In the genomic region with DNA sequence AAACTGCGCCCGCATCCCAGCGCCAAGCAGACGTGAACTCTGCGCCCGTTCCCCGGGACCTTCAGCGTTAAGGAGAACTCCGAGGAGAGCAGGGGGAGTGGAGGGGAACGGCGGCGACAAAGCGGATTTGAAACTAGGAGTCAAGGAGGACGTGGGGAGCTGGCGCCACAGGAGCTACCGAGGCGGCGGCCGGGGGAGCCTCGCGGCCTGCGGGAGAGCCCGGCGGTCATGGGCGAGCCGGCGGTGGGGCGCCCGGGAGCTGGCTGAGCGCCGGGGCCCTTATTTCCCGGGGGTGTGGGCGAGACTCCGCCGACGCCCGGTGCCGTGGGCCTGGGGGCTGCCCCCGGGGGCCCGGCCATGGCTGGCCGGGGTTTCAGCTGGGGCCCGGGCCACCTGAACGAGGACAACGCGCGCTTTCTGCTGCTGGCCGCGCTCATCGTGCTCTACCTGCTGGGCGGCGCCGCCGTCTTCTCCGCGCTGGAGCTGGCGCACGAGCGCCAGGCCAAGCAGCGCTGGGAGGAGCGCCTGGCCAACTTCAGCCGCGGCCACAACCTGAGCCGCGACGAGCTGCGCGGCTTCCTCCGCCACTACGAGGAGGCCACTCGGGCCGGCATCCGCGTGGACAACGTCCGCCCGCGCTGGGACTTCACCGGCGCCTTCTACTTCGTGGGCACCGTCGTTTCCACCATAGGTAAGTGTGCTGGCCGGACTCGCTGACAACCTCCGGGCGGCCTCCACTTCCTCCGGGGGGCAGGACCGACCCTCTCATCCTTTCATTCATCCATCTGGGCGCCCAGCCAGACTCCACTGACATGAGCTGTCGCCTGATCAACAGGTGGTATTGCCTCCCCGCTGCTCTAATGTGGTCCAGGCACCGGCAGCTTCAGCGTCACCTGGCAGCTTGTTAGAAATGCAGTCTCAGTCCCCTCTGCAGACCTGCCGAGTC, we compare ENCODE assay signal across 9 cellular contexts. TPM values are rescaled to one million over a fixed set of nuclear protein-coding genes. Genes with fewer than 3 reads are reported as not detected.
DNase-seq lines count a peak whose midpoint lies in the region; ATAC-seq, FAIRE-seq and TF ChIP-seq lines count a peak whose summit lies in the region.
"Had no signal": no experiment of that assay in that cellular context is flagged by ENCODE, and none has a peak within 500 bp of the region (broad histone marks: within the 10 kb centered on the region; RNA-seq: fewer than 3 reads in every experiment).

A gene (plus strand): TSS at position 146 of the 946 bp plus-strand sequence. CDS start 212 bp downstream, at position 358.

- TF ChIP-seq POLR2A in GM12878 (IDR thresholded peaks at IDR 0.05; ENCODE audit: low read depth, low read length): no peak

- TF ChIP-seq CTCF in GM12878 (IDR thresholded peaks at IDR 0.05 in 2 of 3, conservative IDR thresholded peaks at IDR 0.05 in 1 of 3; ENCODE audit: control insufficient read depth in 2 of 3, extremely low read depth in 1 of 3, insufficient read depth in 1 of 3, low read depth in 3 of 3, low read length in 3 of 3) (no peak), keratinocyte (optimal IDR thresholded peaks at IDR 0.05 in 1 of 3, IDR thresholded peaks at IDR 0.05 in 1 of 3, conservative IDR thresholded peaks at IDR 0.05 in 1 of 3; ENCODE audit: extremely low read depth in 1 of 3, insufficient read depth in 2 of 3, low read length in 3 of 3) (no peak)

- 3% methylated on average over 92 of the region's 94 CpGs for WGBS in GM12878 (ENCODE audit: insufficient coverage, insufficient replicate concordance, low lambda C conversion rate, missing lambda C conversion rate)

- no peaks in the 10 kb centered on the region for H3K36me3 ChIP-seq in GM12878 (ENCODE audit: control insufficient read depth in 2 of 2, insufficient read depth in 2 of 2, low read length in 1 of 2)
- no peaks in the 10 kb centered on the region for H3K36me3 ChIP-seq in keratinocyte (ENCODE audit: control insufficient read depth in 2 of 2, extremely low read depth in 1 of 2, insufficient read depth in 2 of 2, low read length in 2 of 2)

- SMC1A ChIA-PET in GM12878 (lab: Charles Lee; ENCODE audit: uncharacterized antibody, unreplicated experiment): interaction anchor here (1.3 kb wide), 1 partner anchor 174 kb away, joined by 3 read pairs; no protein-coding TSS in a partner anchor

- H2AFZ ChIP-seq in GM12878 (ENCODE audit: control insufficient read depth, low read depth, low read length) (peak within 1 kb of the TSS; percentile 58), keratinocyte (ENCODE audit: control insufficient read depth, low read length) (no peak within 1 kb of the TSS)

- peaks cover 19 to 30% of the 10 kb centered on the region in 2 donors for H3K4me1 Mint-ChIP-seq in stimulated activated naive B cell treated with anti-CD40 and anti-IgM and Interleukin-4, amounts not matched to agents 10 μg/mL and 1 μg/mL and 100 μg/mL, for 72 hours

- H3K36me3 Mint-ChIP-seq in stimulated activated naive B cell treated with anti-CD40 and anti-IgM and Interleukin-4, amounts not matched to agents 10 μg/mL and 1 μg/mL and 100 μg/mL, for 72 hours: peaks cover 0 to 1% of the 10 kb centered on the region in 2 donors

- peak; percentile 22 for ATAC-seq in GM12878
- ATAC-seq in stimulated activated naive B cell treated with anti-CD40 and anti-IgM and Interleukin-4, amounts not matched to agents 10 μg/mL and 1 μg/mL and 100 μg/mL, for 72 hours (replicated peaks): peak; percentile 21 to 27

- no peak for TF ChIP-seq EP300 in GM12878 (IDR thresholded peaks at IDR 0.05; ENCODE audit: borderline replicate concordance in 1 of 2, control insufficient read depth in 1 of 2, low read depth in 2 of 2, low read length in 2 of 2)

- H4K20me1 ChIP-seq in GM12878 (ENCODE audit: control insufficient read depth, insufficient read depth): no peaks in the 10 kb centered on the region
- no peaks in the 10 kb centered on the region for H4K20me1 ChIP-seq in keratinocyte (ENCODE audit: control insufficient read depth, extremely low read depth, insufficient read depth, low read length)

- peak; percentile 56 for DNase-seq in DMS 273 (lab: John Stamatoyannopoulos, UW; ENCODE audit: unreplicated experiment)
- DNase-seq in DMS 273 treated with DMSO at 0.1 percent for 48 hours (lab: John Stamatoyannopoulos, UW): no peak
- peak; percentile 44 for DNase-seq in NCI-H510A (lab: John Stamatoyannopoulos, UW)
- DNase-seq in GM12878 (ENCODE audit: low read depth, low spot score): no peak
- no peak for DNase-seq in keratinocyte (ENCODE audit: low read depth, low spot score)
- no peak for DNase-seq in stimulated activated naive B cell treated with anti-CD40 and anti-IgM and Interleukin-4, amounts not matched to agents 10 μg/mL and 1 μg/mL and 100 μg/mL, for 72 hours
- no peak for DNase-seq in kidney glomerular epithelial cell (lab: John Stamatoyannopoulos, UW)
- DNase-seq in NCI-H2196 treated with DMSO at 0.1 percent for 48 hours (lab: John Stamatoyannopoulos, UW; ENCODE audit: unreplicated experiment): no peak

- no peaks in the 10 kb centered on the region for H3K9me1 ChIP-seq in keratinocyte (ENCODE audit: control insufficient read depth, extremely low read depth, insufficient read depth, low read length)

- no peak within 1 kb of the TSS for H3K9ac ChIP-seq in GM12878 (ENCODE audit: control insufficient read depth, insufficient read depth, low read length)
- H3K9ac ChIP-seq in keratinocyte (ENCODE audit: control insufficient read depth, extremely low read depth, insufficient read depth, low read length): no peak within 1 kb of the TSS

- POLR2A ChIA-PET in GM12878 (lab: Charles Lee): interaction anchor here (0.7 kb wide), 1 partner anchor 8 kb away, joined by 8 read pairs; no protein-coding TSS in a partner anchor

- H3K4me2 ChIP-seq in GM12878 (ENCODE audit: control insufficient read depth, insufficient read depth) (peak within 1 kb of the TSS; percentile 94), keratinocyte (ENCODE audit: control insufficient read depth, extremely low read depth, insufficient read depth, low read depth, low read length) (peak within 1 kb of the TSS; percentile 70)

- peaks cover 5 to 11% of the 10 kb centered on the region in 2 donors for H3K9me3 Mint-ChIP-seq in stimulated activated naive B cell treated with anti-CD40 and anti-IgM and Interleukin-4, amounts not matched to agents 10 μg/mL and 1 μg/mL and 100 μg/mL, for 72 hours

- in situ Hi-C loops in GM12878 (cut with MboI): no loop called here

- FAIRE-seq in GM12878 (lab: Jason Lieb, UNC) (no peak), keratinocyte (lab: Jason Lieb, UNC) (no peak)

- peaks cover 16% of the 10 kb centered on the region for H3K4me1 ChIP-seq in GM12878 (ENCODE audit: control insufficient read depth, insufficient read depth, low read length)
- H3K4me1 ChIP-seq in keratinocyte (ENCODE audit: control insufficient read depth, extremely low read depth, insufficient read depth, low read length): peaks cover 7% of the 10 kb centered on the region

- intact Hi-C loops in GM12878 (cut with micrococcal nuclease; ENCODE audit: unreplicated experiment): loop anchor here (2.0 kb wide), 1 partner anchor 89 kb away; no protein-coding TSS in a partner anchor

- dilution Hi-C loops in keratinocyte (cut with MboI; ENCODE audit: extremely low pct_ligation_motif_present, low sequenced_read_pairs): no loop called here

- H3K4me3 ChIP-seq in GM12878: peak within 1 kb of the TSS; percentile 65
- H3K4me3 ChIP-seq in keratinocyte (ENCODE audit: control insufficient read depth in 2 of 3, extremely low read depth in 1 of 3, insufficient read depth in 2 of 3, low read depth in 1 of 3, low read length in 3 of 3): peak within 1 kb of the TSS; percentile 36 to 58 (median 42)

- RAD21 ChIA-PET in GM12878 (lab: Charles Lee; ENCODE audit: unreplicated experiment): no interaction called here

- no peak within 1 kb of the TSS for H3K27ac ChIP-seq in GM12878 (ENCODE audit: control insufficient read depth, insufficient read depth)
- H3K27ac ChIP-seq in keratinocyte (ENCODE audit: control insufficient read depth, insufficient read depth, low read length): no peak within 1 kb of the TSS
- H3K27ac ChIP-seq: 22Rv1 had no signal

- TF ChIP-seq RAD21 in GM12878 (IDR thresholded peaks at IDR 0.05; ENCODE audit: insufficient read depth, low read depth, low read length): no peak

- H3K9me3 ChIP-seq in GM12878 (replicated peaks; ENCODE audit: control insufficient read depth, insufficient read depth, low read length) (peaks cover 3% of the 10 kb centered on the region; the same call in 2 of the 3 replicates), keratinocyte (ENCODE audit: control insufficient read depth, low read depth, low read length) (no peaks in the 10 kb centered on the region)

- H3K27ac Mint-ChIP-seq in stimulated activated naive B cell treated with anti-CD40 and anti-IgM and Interleukin-4, amounts not matched to agents 10 μg/mL and 1 μg/mL and 100 μg/mL, for 72 hours: peak within 1 kb of the TSS; percentile 66

- no peaks in the 10 kb centered on the region for H3K79me2 ChIP-seq in GM12878 (ENCODE audit: control insufficient read depth, insufficient read depth, low read length)
- no peaks in the 10 kb centered on the region for H3K79me2 ChIP-seq in keratinocyte (ENCODE audit: control insufficient read depth, insufficient read depth, low read length)

- CTCF ChIA-PET in GM12878 (lab: Yijun Ruan, JAX): interaction anchor here (0.6 kb wide), 1 partner anchor 123 kb away, joined by 3 read pairs; no protein-coding TSS in a partner anchor

- BruUV-seq in GM12878 (replicated peaks; lab: Mats Ljungman, UMichigan): no TSS peak

- H3K27me3 ChIP-seq in GM12878 (replicated peaks in 1 of 2; ENCODE audit: control insufficient read depth in 2 of 2, insufficient read depth in 2 of 2, low read length in 1 of 2) (peaks cover 19 to 30% of the 10 kb centered on the region in 2 experiments), keratinocyte (ENCODE audit: control insufficient read depth, extremely low read depth, insufficient read depth, low read length) (peaks cover 55% of the 10 kb centered on the region)

- peak within 1 kb of the TSS; percentile 79 to 88 for H3K4me3 Mint-ChIP-seq in stimulated activated naive B cell treated with anti-CD40 and anti-IgM and Interleukin-4, amounts not matched to agents 10 μg/mL and 1 μg/mL and 100 μg/mL, for 72 hours

- peaks cover 60 to 66% of the 10 kb centered on the region in 2 donors for H3K27me3 Mint-ChIP-seq in stimulated activated naive B cell treated with anti-CD40 and anti-IgM and Interleukin-4, amounts not matched to agents 10 μg/mL and 1 μg/mL and 100 μg/mL, for 72 hours

RNA-seq across cellular contexts. Expression of the gene that starts here (rescaled TPM):
- not detected in 2 replicates for total RNA-seq in GM12878 (2013; cell fraction: nucleolus; rRNA removed)
- total RNA-seq in GM12878 (2014; rRNA removed): not detected in 2 replicates
- not detected in 2 replicates for total RNA-seq in GM12878 (2014; rRNA removed; fragmentation: Illumina TruSeq; extraction: Trizol)
- not detected in 2 replicates for total RNA-seq in GM12878 (2021)
- not detected for polyA plus RNA-seq in GM12878 (2011; ENCODE audit: low read depth)
- polyA plus RNA-seq in GM12878 (2011; rRNA removed): not detected in 2 replicates
- polyA plus RNA-seq in GM12878 (2011; cell fraction: cytosol; rRNA removed): not detected in 2 replicates
- not detected in 2 replicates for polyA plus RNA-seq in GM12878 (2011; cell fraction: nucleus; rRNA removed)
- polyA plus RNA-seq in GM12878 (2012): not detected in 2 replicates
- polyA plus RNA-seq in GM12878 (2014; fragmentation: Illumina TruSeq; extraction: Trizol): not detected in 2 replicates
- polyA plus RNA-seq in GM12878 (2014; fragmentation: Nextera tagmentation; extraction: Ambion mirVana): not detected
- not detected in 2 replicates for polyA plus RNA-seq in GM12878 (2014; rRNA removed)
- polyA plus RNA-seq in GM12878 (2016; fragmentation: Nextera tagmentation; extraction: Ambion mirVana): not detected
- not detected in 2 replicates for polyA minus RNA-seq in GM12878 (2011; rRNA and poly(A)+ RNA removed)
- not detected in 2 replicates for polyA minus RNA-seq in GM12878 (2011; cell fraction: cytosol; rRNA and poly(A)+ RNA removed)
- polyA minus RNA-seq in GM12878 (2011; cell fraction: nucleus; rRNA and poly(A)+ RNA removed): not detected in 2 replicates
- polyA plus RNA-seq in keratinocyte: 0.03 TPM in 2 of 3 replicates, not detected in the other
- polyA plus RNA-seq in keratinocyte (2011; ENCODE audit: low read depth): not detected
- polyA plus RNA-seq in keratinocyte (2011; cell fraction: cytosol; rRNA removed): not detected in 2 replicates
- polyA plus RNA-seq in keratinocyte (2011; cell fraction: nucleus; rRNA removed): 0.07 TPM in 1 of 2 replicates, not detected in the other
- polyA plus RNA-seq in keratinocyte (2012; ENCODE audit: low replicate concordance): 0.11 TPM in 1 of 2 replicates, not detected in the other
- polyA minus RNA-seq in keratinocyte: not detected in 3 replicates
- polyA minus RNA-seq in keratinocyte (2011; cell fraction: cytosol; rRNA and poly(A)+ RNA removed): not detected
- polyA minus RNA-seq in keratinocyte (2011; cell fraction: nucleus; rRNA and poly(A)+ RNA removed): not detected in 2 replicates

Comparison
In these comparisons a context has a peak if more than half of its experiments do, and no peak if none do; other contexts are left out.
1. DNase-seq: peak in DMS 273 (single experiment) and NCI-H510A (single experiment); none in DMS 273 treated with DMSO at 0.1 percent for 48 hours (single experiment), GM12878 (single experiment), keratinocyte (single experiment), stimulated activated naive B cell treated with anti-CD40 and anti-IgM and Interleukin-4, amounts not matched to agents 10 μg/mL and 1 μg/mL and 100 μg/mL, for 72 hours (single experiment), kidney glomerular epithelial cell (single experiment) and NCI-H2196 treated with DMSO at 0.1 percent for 48 hours (single experiment).
2. Peak in ATAC-seq, H3K4me3 ChIP-seq and H3K4me2 ChIP-seq in GM12878; RNA of the gene not detected or under 1 TPM.